ENCODE assay signal across 9 cellular contexts in the genomic region with DNA sequence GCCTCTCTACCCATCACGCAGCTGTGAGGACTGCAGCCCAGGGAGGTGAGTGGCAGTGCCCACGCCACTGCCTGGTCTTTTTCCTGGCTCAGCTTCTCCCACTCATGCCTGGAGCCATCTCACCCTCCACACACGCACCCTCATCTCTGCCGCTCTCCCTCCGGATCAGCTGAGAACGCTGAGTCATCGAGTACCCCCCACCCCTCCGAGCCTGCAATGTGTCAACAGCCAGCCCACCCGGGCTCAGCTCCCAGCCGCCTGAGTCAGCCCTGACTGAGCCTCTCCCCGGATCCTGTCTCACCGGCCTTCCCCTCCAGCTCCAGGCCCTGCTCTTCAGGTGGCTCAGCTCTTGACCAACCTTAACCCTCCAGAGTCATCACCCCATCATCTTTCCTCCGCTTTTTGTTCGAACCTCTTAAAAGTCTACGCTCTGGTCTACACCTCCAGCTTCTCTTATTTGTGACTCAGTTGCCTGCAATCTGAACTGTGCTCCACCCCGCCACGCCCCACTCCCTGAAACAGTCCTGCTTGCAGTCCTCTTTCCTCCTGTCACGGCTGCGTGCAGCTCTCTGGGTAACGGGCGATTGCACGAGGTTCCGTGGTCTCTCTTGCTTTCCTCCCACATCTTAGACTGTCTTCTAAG.
DNase-seq lines count a peak whose midpoint lies in the region; ATAC-seq lines count a peak whose summit lies in the region.
"Had no signal": no experiment of that assay in that cellular context is flagged by ENCODE, and none has a peak within 500 bp of the region (broad histone marks: within the 10 kb centered on the region; RNA-seq: fewer than 3 reads in every experiment).

No MANE protein-coding gene starts in this region.

- H3K4me3 Mint-ChIP-seq in naive thymus-derived CD8-positive, alpha-beta T cell = no peak overlapping the region
- H3K4me3 Mint-ChIP-seq: activated T-cell treated with anti-CD3 and anti-CD28 coated beads, Interleukin-2, amount 50 U/mL, for 72 hours had no signal

- POLR2A ChIA-PET in naive thymus-derived CD8-positive, alpha-beta T cell (lab: Charles Lee) = no interaction called here

- H3K27ac Mint-ChIP-seq in naive thymus-derived CD8-positive, alpha-beta T cell = no peak overlapping the region
- H3K27ac Mint-ChIP-seq: activated T-cell treated with anti-CD3 and anti-CD28 coated beads, Interleukin-2, amount 50 U/mL, for 72 hours had no signal

- no peaks in the 10 kb centered on the region for H3K36me3 Mint-ChIP-seq in naive thymus-derived CD8-positive, alpha-beta T cell

- ATAC-seq in HG03521 (IDR thresholded peaks at IDR 0.05; ENCODE audit: unreplicated experiment) = no peak
- no peak for ATAC-seq in naive thymus-derived CD8-positive, alpha-beta T cell
- ATAC-seq: activated T-cell treated with anti-CD3 and anti-CD28 coated beads, Interleukin-2, amount 50 U/mL, for 72 hours had no signal

- no peaks in the 10 kb centered on the region for H3K4me1 Mint-ChIP-seq in naive thymus-derived CD8-positive, alpha-beta T cell

- peak; percentile 73 for DNase-seq in ELF-1 (ENCODE audit: low read depth, low spot score)
- peak; percentile 83 for DNase-seq in T1000 (lab: John Stamatoyannopoulos, UW)
- DNase-seq in head of caudate nucleus = peak; percentile 30 to 94 (median 68)
- peak; percentile 82 for DNase-seq in renal cortical epithelial cell (ENCODE audit: low read depth)
- no peak for DNase-seq in naive thymus-derived CD8-positive, alpha-beta T cell
- DNase-seq in activated CD4-positive, alpha-beta T cell treated with anti-CD3 and anti-CD28 coated beads for 48 hours = no peak
- DNase-seq in NCI-H2171 (lab: John Stamatoyannopoulos, UW) = no peak
- DNase-seq: activated T-cell treated with anti-CD3 and anti-CD28 coated beads, Interleukin-2, amount 50 U/mL, for 72 hours had no signal

- no peaks in the 10 kb centered on the region for H3K9me3 Mint-ChIP-seq in naive thymus-derived CD8-positive, alpha-beta T cell
- H3K9me3 Mint-ChIP-seq: activated T-cell treated with anti-CD3 and anti-CD28 coated beads, Interleukin-2, amount 50 U/mL, for 72 hours had no signal

- intact Hi-C loops in head of caudate nucleus (cut with DNase I) = no loop called here

- peaks cover 1 to 21% (median 15%) of the 10 kb centered on the region in 5 donors for H3K27me3 Mint-ChIP-seq in naive thymus-derived CD8-positive, alpha-beta T cell

Comparison
In these comparisons a context has a peak if more than half of its experiments do, and no peak if none do; other contexts are left out.
1. DNase-seq: peak in ELF-1 (single experiment), T1000 (single experiment), head of caudate nucleus (42 of 42) and renal cortical epithelial cell (single experiment); none in naive thymus-derived CD8-positive, alpha-beta T cell (0 of 10), activated CD4-positive, alpha-beta T cell treated with anti-CD3 and anti-CD28 coated beads for 48 hours (single experiment) and NCI-H2171 (single experiment).